24 cellular contexts compared by ENCODE assay signal in the genomic region with DNA sequence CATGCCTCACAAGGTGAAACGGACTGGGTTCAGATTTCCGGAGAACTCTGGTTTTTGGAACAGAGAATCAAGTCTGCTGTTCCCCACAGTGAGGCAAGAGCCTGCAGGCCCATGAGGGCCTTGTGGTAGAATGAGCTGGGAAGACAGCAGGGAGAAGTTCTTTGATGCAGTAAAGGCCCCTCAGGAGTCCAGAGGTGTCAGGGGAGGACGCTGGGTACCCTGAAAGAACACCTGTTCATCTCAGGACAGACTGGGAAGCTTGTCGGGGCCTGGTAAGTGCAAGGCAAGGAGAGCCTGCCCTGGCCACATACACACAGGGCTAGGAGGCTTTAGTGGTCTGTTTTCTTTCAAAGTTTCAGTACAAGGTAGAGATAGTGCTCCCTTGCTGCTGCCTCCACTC. TPM values are rescaled to one million over a fixed set of nuclear protein-coding genes. Genes with fewer than 3 reads are reported as not detected.
DNase-seq lines count a peak whose midpoint lies in the region; ATAC-seq and TF ChIP-seq lines count a peak whose summit lies in the region.
"Had no signal": no experiment of that assay in that cellular context is flagged by ENCODE, and none has a peak within 500 bp of the region (broad histone marks: within the 10 kb centered on the region; RNA-seq: fewer than 3 reads in every experiment).

No MANE protein-coding gene starts in this region.

- WGBS in mesenchymal stem cell = 94% methylated on average over 4 of the region's 4 CpGs
- 81 to 84% methylated on average over 4 of the region's 4 CpGs for WGBS in tibial nerve, 2 donors
- WGBS in lower leg skin, 2 donors = 84 to 87% methylated on average over 4 of the region's 4 CpGs

- H3K27me3 Mint-ChIP-seq in WTC11 (ENCODE audit: low read depth) (no peaks in the 10 kb centered on the region), glutamatergic neuron (ENCODE audit: unreplicated experiment) (peaks cover 17% of the 10 kb centered on the region)

- TF ChIP-seq CTCF in cardiac muscle cell (IDR thresholded peaks at IDR 0.05; ENCODE audit: low read depth, low read length) = no peak
- no peak for TF ChIP-seq CTCF in WTC11 (IDR thresholded peaks at IDR 0.05)
- no peak for TF ChIP-seq CTCF in tibial nerve (IDR thresholded peaks at IDR 0.05)
- no peak for TF ChIP-seq CTCF in lower leg skin (IDR thresholded peaks at IDR 0.05)
- no peak for TF ChIP-seq CTCF in glutamatergic neuron (IDR thresholded peaks at IDR 0.05; ENCODE audit: partially characterized antibody, unreplicated experiment)

- H2BK5ac ChIP-seq in mesenchymal stem cell (ENCODE audit: low read depth, low read length, poor library complexity, severe bottlenecking) = no peak overlapping the region

- H3K9me3 Mint-ChIP-seq in WTC11 (no peaks in the 10 kb centered on the region), glutamatergic neuron (ENCODE audit: unreplicated experiment) (peaks cover 15% of the 10 kb centered on the region)

- H3K4me3 ChIP-seq in cardiac muscle cell (no peak overlapping the region), mesenchymal stem cell (ENCODE audit: insufficient read depth in 1 of 2, low read depth in 1 of 2, low read length in 2 of 2) (no peak overlapping the region), tibial nerve (no peak overlapping the region), lower leg skin (ENCODE audit: low read depth, poor library complexity, severe bottlenecking) (no peak overlapping the region)
- H3K4me3 ChIP-seq: pancreas, sigmoid colon, uterus had no signal

- peaks cover 10% of the 10 kb centered on the region for H3K4me1 ChIP-seq in cardiac muscle cell (ENCODE audit: low read depth)
- H3K4me1 ChIP-seq in mesenchymal stem cell (ENCODE audit: control insufficient read depth, insufficient read depth, low read depth, low read length) = peaks cover 40% of the 10 kb centered on the region
- peaks cover 0 to 64% (median 26%) of the 10 kb centered on the region in 4 donors for H3K4me1 ChIP-seq in tibial nerve

- H3K36me3 ChIP-seq in cardiac muscle cell (peaks cover 27% of the 10 kb centered on the region), mesenchymal stem cell (ENCODE audit: control insufficient read depth in 1 of 2, insufficient read depth in 2 of 2, low read depth in 1 of 2, low read length in 2 of 2) (peaks cover 20 to 65% of the 10 kb centered on the region in 2 experiments), tibial nerve (peaks cover 0 to 42% (median 2%) of the 10 kb centered on the region in 3 donors)
- H3K36me3 ChIP-seq: uterus had no signal

- no peaks in the 10 kb centered on the region for H3K9me3 ChIP-seq in cardiac muscle cell (ENCODE audit: low read depth)
- no peaks in the 10 kb centered on the region for H3K9me3 ChIP-seq in mesenchymal stem cell (ENCODE audit: control insufficient read depth, low read length)
- H3K9me3 ChIP-seq in tibial nerve = no peaks in the 10 kb centered on the region
- H3K9me3 ChIP-seq: pancreas, sigmoid colon, uterus had no signal

- H3K27me3 ChIP-seq in cardiac muscle cell = no peaks in the 10 kb centered on the region
- no peaks in the 10 kb centered on the region for H3K27me3 ChIP-seq in mesenchymal stem cell (ENCODE audit: control insufficient read depth in 1 of 2, insufficient read depth in 1 of 2, low read length in 2 of 2)
- no peaks in the 10 kb centered on the region for H3K27me3 ChIP-seq in tibial nerve
- H3K27me3 ChIP-seq: pancreas, sigmoid colon, uterus had no signal

- H4K8ac ChIP-seq in mesenchymal stem cell (ENCODE audit: low read length) = no peak overlapping the region

- H2BK15ac ChIP-seq in mesenchymal stem cell (ENCODE audit: low read depth, poor library complexity, severe bottlenecking) = no peak overlapping the region

- peaks cover 21% of the 10 kb centered on the region for H3K79me1 ChIP-seq in mesenchymal stem cell (replicated peaks; ENCODE audit: low read length, poor library complexity, severe bottlenecking)

- no peak for DNase-seq in cardiac muscle cell (ENCODE audit: low read depth in 1 of 2, low spot score in 1 of 2)
- no peak for DNase-seq in left ventricle myocardium superior
- no peak for DNase-seq in WTC11 (ENCODE audit: low spot score)
- no peak for DNase-seq in mesenchymal stem cell
- DNase-seq in tibial nerve (ENCODE audit: low spot score in 2 of 2) = no peak
- no peak for DNase-seq in lower leg skin (ENCODE audit: low spot score in 2 of 2)
- DNase-seq in glutamatergic neuron = no peak
- DNase-seq in DMS79 (lab: John Stamatoyannopoulos, UW) = no peak
- DNase-seq: anterior cingulate cortex; DMS53; KG1; MV-4-11; NCI-H187 treated with DMSO at 0.1 percent for 48 hours; pancreas; sigmoid colon; stimulated activated naive CD8-positive, alpha-beta T cell treated with anti-CD3 and anti-CD28 coated beads, Interleukin-15, Interleukin-2, amounts not matched to agents 100 U/mL and 50 U/mL, for 24 hours; T-helper 9 cell; uterus had no signal

- H3K27ac Mint-ChIP-seq in WTC11 = peak overlapping the region; percentile 78
- H3K27ac Mint-ChIP-seq in glutamatergic neuron (ENCODE audit: unreplicated experiment) = no peak overlapping the region

- H3K14ac ChIP-seq in mesenchymal stem cell (ENCODE audit: low read length in 2 of 2) = no peak overlapping the region

- H3K4me3 Mint-ChIP-seq in WTC11 (no peak overlapping the region), glutamatergic neuron (ENCODE audit: unreplicated experiment) (no peak overlapping the region)

- no peak overlapping the region for H3K18ac ChIP-seq in mesenchymal stem cell (ENCODE audit: low read depth in 1 of 2, low read length in 2 of 2)

- H2BK12ac ChIP-seq in mesenchymal stem cell (ENCODE audit: low read length in 2 of 2) = no peak overlapping the region

- H4K91ac ChIP-seq in mesenchymal stem cell (ENCODE audit: low read length) = no peak overlapping the region

- H2AK5ac ChIP-seq in mesenchymal stem cell (ENCODE audit: low read length, severe bottlenecking) = peak overlapping the region; percentile 55

- peaks cover 30% of the 10 kb centered on the region for H3K36me3 Mint-ChIP-seq in WTC11
- peaks cover 8% of the 10 kb centered on the region for H3K36me3 Mint-ChIP-seq in glutamatergic neuron (ENCODE audit: unreplicated experiment)

- H3K27ac ChIP-seq in cardiac muscle cell (peak overlapping the region; percentile 64), mesenchymal stem cell (ENCODE audit: low read length, poor library complexity, severe bottlenecking) (no peak overlapping the region), tibial nerve (peak overlapping the region; percentile 39 to 96 (median 75))
- H3K27ac ChIP-seq: pancreas, uterus had no signal

- CTCF ChIA-PET in WTC11 (lab: Charles Lee) = interaction anchor here (3.6 to 4.5 kb wide), 2 partner anchors 95 to 100 kb away, joined by 30 to 32 read pairs; no protein-coding TSS in a partner anchor

- intact Hi-C loops in left ventricle myocardium superior (cut with micrococcal nuclease) = no loop called here
- intact Hi-C loops in lower leg skin (cut with DNase I; ENCODE audit: low total_unique reads) = no loop called here

- no peak for TF ChIP-seq EP300 in tibial nerve (IDR thresholded peaks at IDR 0.05)

- H3K23ac ChIP-seq in mesenchymal stem cell (ENCODE audit: low read length in 2 of 2) = no peak overlapping the region

- H3K4ac ChIP-seq in mesenchymal stem cell (ENCODE audit: low read depth in 1 of 2, low read length in 2 of 2) = no peak overlapping the region

- H3K9ac ChIP-seq in mesenchymal stem cell (ENCODE audit: low read length) = no peak overlapping the region

- no peak for ATAC-seq in left ventricle myocardium superior
- no peak for ATAC-seq in WTC11
- ATAC-seq: Panc1; pancreas; stimulated activated naive CD8-positive, alpha-beta T cell treated with anti-CD3 and anti-CD28 coated beads, Interleukin-15, Interleukin-2, amounts not matched to agents 100 U/mL and 50 U/mL, for 24 hours had no signal

- no peak overlapping the region for H2BK120ac ChIP-seq in mesenchymal stem cell (ENCODE audit: low read depth, low read length)

- H3K4me1 Mint-ChIP-seq in WTC11 (peaks cover 44% of the 10 kb centered on the region), glutamatergic neuron (ENCODE audit: low read depth, unreplicated experiment) (peaks cover 29% of the 10 kb centered on the region)

- no peak for TF ChIP-seq POLR2A in tibial nerve (IDR thresholded peaks at IDR 0.05)
- TF ChIP-seq POLR2A in lower leg skin (IDR thresholded peaks at IDR 0.05) = no peak

- POLR2A ChIA-PET in WTC11 (lab: Charles Lee) = no interaction called here

- no peak overlapping the region for H3K4me2 ChIP-seq in mesenchymal stem cell (ENCODE audit: low read length, poor library complexity, severe bottlenecking)

- no peak overlapping the region for H2AFZ ChIP-seq in mesenchymal stem cell (ENCODE audit: low read depth, low read length)

RNA-seq across cellular contexts. Expression of a gene that starts 3.7 kb away (rescaled TPM):
- total RNA-seq in cardiac muscle cell (20.0 and 30.1 TPM in 2 replicates), left ventricle myocardium superior (90.5 TPM), WTC11 (2021) (5.2 to 5.9 TPM (median 5.6 TPM) in 3 replicates), tibial nerve (10 to 100 TPM; 44.6 to 81.3 (median 60.3) TPM), lower leg skin (10 to 100 TPM; 14.4 to 25.8 (median 21.2) TPM), glutamatergic neuron (ENCODE audit: unreplicated experiment) (9.7 TPM)
- polyA plus RNA-seq in cardiac muscle cell = 4.1 and 5.4 TPM in 2 replicates
- 10.8 TPM for polyA plus RNA-seq in mesenchymal stem cell (2013, experiment 1 of 2)
- 9.7 TPM for polyA plus RNA-seq in mesenchymal stem cell (2013, experiment 2 of 2)

RNA-seq across cellular contexts. Expression of a gene that starts 35.6 kb away (rescaled TPM):
- total RNA-seq in cardiac muscle cell (0.14 and 0.39 TPM in 2 replicates), left ventricle myocardium superior (0.12 TPM), WTC11 (2021) (not detected in 3 replicates), tibial nerve (under 1 TPM in 1 of 4 donors, not detected in 3; 0.42 TPM), lower leg skin (not detected), glutamatergic neuron (ENCODE audit: unreplicated experiment) (0.44 TPM)
- 0.39 and 0.66 TPM in 2 replicates for polyA plus RNA-seq in cardiac muscle cell
- not detected for polyA plus RNA-seq in mesenchymal stem cell (2013, experiment 1 of 2)
- not detected for polyA plus RNA-seq in mesenchymal stem cell (2013, experiment 2 of 2)
- total RNA-seq: activated CD8-positive, alpha-beta memory T cell treated with anti-CD3 and anti-CD28 coated beads for 36 hours; chondrocyte; fibroblast of lung; liver; pancreas; uterus had no signal
- polyA plus RNA-seq: AG04450, fibroblast of lung, liver, sigmoid colon had no signal

RNA-seq across cellular contexts. Expression of a gene that starts 49.3 kb away (rescaled TPM):
- total RNA-seq in cardiac muscle cell (24.6 and 75.3 TPM in 2 replicates), left ventricle myocardium superior (23.6 TPM), WTC11 (2021) (76.4 to 89.3 TPM (median 82.3 TPM) in 3 replicates), tibial nerve (100 to 1,000 TPM; 122 to 175 (median 146) TPM), lower leg skin (10 to 100 TPM; 33.8 to 82.3 (median 49.6) TPM), glutamatergic neuron (ENCODE audit: unreplicated experiment) (196 TPM)
- 50.5 and 79.5 TPM in 2 replicates for polyA plus RNA-seq in cardiac muscle cell
- 26.4 TPM for polyA plus RNA-seq in mesenchymal stem cell (2013, experiment 1 of 2)
- polyA plus RNA-seq in mesenchymal stem cell (2013, experiment 2 of 2) = 22.4 TPM

RNA-seq across cellular contexts. Expression of a gene that starts 52.8 kb away (rescaled TPM):
- total RNA-seq in cardiac muscle cell (4.6 and 7.8 TPM in 2 replicates), left ventricle myocardium superior (463 TPM), WTC11 (2021) (0.21 to 0.92 TPM (median 0.60 TPM) in 3 replicates), tibial nerve (1 to 10 TPM in 1 of 4 donors, not detected in 3; 3.5 TPM), lower leg skin (1 to 10 TPM in 2 of 4 donors, under 1 TPM in 1, not detected in 1; 0.34 to 6.1 (median 1.5) TPM), glutamatergic neuron (ENCODE audit: unreplicated experiment) (7.6 TPM)
- 8.1 and 17.4 TPM in 2 replicates for polyA plus RNA-seq in cardiac muscle cell
- polyA plus RNA-seq in mesenchymal stem cell (2013, experiment 1 of 2) = not detected
- not detected for polyA plus RNA-seq in mesenchymal stem cell (2013, experiment 2 of 2)
- total RNA-seq: activated CD8-positive, alpha-beta memory T cell treated with anti-CD3 and anti-CD28 coated beads for 36 hours; chondrocyte; fibroblast of lung; sigmoid colon had no signal
- polyA plus RNA-seq: AG04450, fibroblast of lung, liver had no signal

RNA-seq across cellular contexts. Expression of a gene that starts 59.1 kb away (rescaled TPM):
- 8.9 and 9.7 TPM in 2 replicates for total RNA-seq in cardiac muscle cell
- 33.2 and 49.7 TPM in 2 replicates for polyA plus RNA-seq in cardiac muscle cell
- total RNA-seq in left ventricle myocardium superior = 9.7 TPM
- total RNA-seq in WTC11 (2021) = 52.9 to 65.0 TPM (median 62.6 TPM) in 3 replicates
- 39.2 TPM for polyA plus RNA-seq in mesenchymal stem cell (2013, experiment 1 of 2)
- polyA plus RNA-seq in mesenchymal stem cell (2013, experiment 2 of 2) = 42.8 TPM
- total RNA-seq in tibial nerve = 10 to 100 TPM; 10.2 to 28.2 (median 15.7) TPM
- total RNA-seq in lower leg skin = 10 to 100 TPM; 12.6 to 23.5 (median 17.6) TPM
- 38.9 TPM for total RNA-seq in glutamatergic neuron (ENCODE audit: unreplicated experiment)
